8 cellular contexts compared by ENCODE assay signal in the genomic region with DNA sequence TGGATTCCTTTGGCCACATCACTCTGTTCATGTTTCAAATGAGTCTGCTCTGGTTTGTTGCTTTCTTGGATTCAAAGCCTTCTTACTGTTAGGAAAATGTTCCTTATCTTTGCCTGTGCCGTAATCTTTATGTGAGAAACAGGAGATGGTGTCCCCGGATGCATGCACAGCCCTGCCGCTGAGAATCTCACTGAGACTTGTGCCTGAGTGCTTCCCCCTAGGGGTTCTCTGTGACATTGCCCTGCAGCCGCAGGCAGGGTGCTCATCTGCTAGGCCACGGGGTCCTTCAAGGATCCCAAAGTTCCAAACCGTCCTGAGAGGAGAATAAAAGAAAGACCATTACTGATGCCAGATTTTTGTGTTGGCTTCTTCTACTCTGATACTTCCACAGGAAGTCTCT.
DNase-seq lines count a peak whose midpoint lies in the region; ATAC-seq and TF ChIP-seq lines count a peak whose summit lies in the region.

No MANE protein-coding gene starts in this region.

- DNase-seq in ACHN (peak; percentile 8), GM12865 (ENCODE audit: low read depth) (peak; percentile 57), NCI-H460 (ENCODE audit: extremely low read depth, low read depth) (peak; percentile 12), fibroblast of mammary gland (ENCODE audit: low read depth) (peak; percentile 36), KBM-7 (no peak)

- ATAC-seq in HG02852 (IDR thresholded peaks at IDR 0.05; ENCODE audit: unreplicated experiment) (no peak), esophagus mucosa (no peak), HG02970 (IDR thresholded peaks at IDR 0.05; ENCODE audit: low FRiP score, unreplicated experiment) (no peak)

- no peak overlapping the region for H3K4me3 ChIP-seq in GM12865 (ENCODE audit: low read depth, low read length)
- H3K4me3 ChIP-seq in fibroblast of mammary gland (ENCODE audit: control insufficient read depth, low read depth, low read length), result no peak overlapping the region

- peak; percentile 67 for TF ChIP-seq CTCF in GM12865 (IDR thresholded peaks at IDR 0.05; ENCODE audit: insufficient read depth, low read depth, low read length, missing control alignments)
- peak; percentile 77 for TF ChIP-seq CTCF in fibroblast of mammary gland (conservative IDR thresholded peaks at IDR 0.05; ENCODE audit: control insufficient read depth, insufficient read depth, low read depth, low read length)

- in situ Hi-C loops in ACHN (cut with HindIII; ENCODE audit: low pct_ligation_motif_present, low pct_unique_long_range_greater_than_20kb, low sequenced_read_pairs) (no loop called here), KBM-7 (cut with MboI; ENCODE audit: low pct_unique_long_range_greater_than_20kb, low sequenced_read_pairs) (no loop called here)
